In genomic region chr16:30922960-30923535, GRCh38 we compare ENCODE assay signal across 8 cellular contexts. TPM values are rescaled to one million over a fixed set of nuclear protein-coding genes. Genes with fewer than 3 reads are reported as not detected.
DNase-seq lines count a peak whose midpoint lies in the region; ATAC-seq and TF ChIP-seq lines count a peak whose summit lies in the region.

No MANE protein-coding gene starts in this region.

- peaks cover 35% of the 10 kb centered on the region for H3K4me1 Mint-ChIP-seq in activated naive CD4-positive, alpha-beta T cell treated with anti-CD3 and anti-CD28 coated beads, Interleukin-2, amount 10 ng/mL, durations not matched to agents 7 days and 5 days

- no peak overlapping the region for H2AFZ ChIP-seq in neuron (ENCODE audit: low read depth, low read length)

- peaks cover 0 to 22% of the 10 kb centered on the region in 2 donors for H3K36me3 ChIP-seq in gastroesophageal sphincter
- peaks cover 15% of the 10 kb centered on the region for H3K36me3 ChIP-seq in neuron (ENCODE audit: insufficient read depth, low read length)
- no peaks in the 10 kb centered on the region for H3K36me3 ChIP-seq in stomach smooth muscle (ENCODE audit: control insufficient read depth in 2 of 2, insufficient read depth in 2 of 2, low read length in 2 of 2)

- DNase-seq in GM04504 (ENCODE audit: low read depth) (peak; percentile 100), NCI-H1048 (lab: John Stamatoyannopoulos, UW) (peak; percentile 87), SK-N-DZ (ENCODE audit: low spot score) (peak; percentile 100)
- DNase-seq in activated naive CD4-positive, alpha-beta T cell treated with anti-CD3 and anti-CD28 coated beads, Interleukin-2, amount 10 ng/mL, durations not matched to agents 7 days and 5 days = peak; percentile 99

- WGBS in gastroesophageal sphincter (ENCODE audit: low coverage in 1 of 2), 2 donors = 0% methylated on average over 10 of the region's 33 CpGs; no CpG with 5 or more reads in 1 of the 2 donors

- H3K9me3 ChIP-seq in gastroesophageal sphincter (no peaks in the 10 kb centered on the region), neuron (ENCODE audit: low read length) (no peaks in the 10 kb centered on the region), stomach smooth muscle (ENCODE audit: control insufficient read depth in 2 of 2, low read length in 2 of 2) (no peaks in the 10 kb centered on the region)

- no peaks in the 10 kb centered on the region for H3K9me3 Mint-ChIP-seq in activated naive CD4-positive, alpha-beta T cell treated with anti-CD3 and anti-CD28 coated beads, Interleukin-2, amount 10 ng/mL, durations not matched to agents 7 days and 5 days

- no peak for TF ChIP-seq POLR2A in gastroesophageal sphincter (IDR thresholded peaks at IDR 0.05)

- H3K9ac ChIP-seq in stomach smooth muscle (ENCODE audit: low read length in 2 of 2) = peak overlapping the region; percentile 70 to 96

- CTCF ChIA-PET in activated naive CD4-positive, alpha-beta T cell treated with anti-CD3 and anti-CD28 coated beads, Interleukin-2, amount 10 ng/mL, durations not matched to agents 7 days and 5 days (lab: Charles Lee) = no interaction called here

- H3K27me3 Mint-ChIP-seq in activated naive CD4-positive, alpha-beta T cell treated with anti-CD3 and anti-CD28 coated beads, Interleukin-2, amount 10 ng/mL, durations not matched to agents 7 days and 5 days = peaks cover 6% of the 10 kb centered on the region

- H3K4me1 ChIP-seq in gastroesophageal sphincter (peaks cover 0 to 46% (median 12%) of the 10 kb centered on the region in 3 donors), neuron (ENCODE audit: insufficient read depth, low read length) (peaks cover 18% of the 10 kb centered on the region), stomach smooth muscle (ENCODE audit: control insufficient read depth, insufficient read depth, low read length) (peaks cover 22% of the 10 kb centered on the region)

- peaks cover 5% of the 10 kb centered on the region for H3K36me3 Mint-ChIP-seq in activated naive CD4-positive, alpha-beta T cell treated with anti-CD3 and anti-CD28 coated beads, Interleukin-2, amount 10 ng/mL, durations not matched to agents 7 days and 5 days

- ATAC-seq in HG02610 (IDR thresholded peaks at IDR 0.05; ENCODE audit: unreplicated experiment) (peak; percentile 68), gastroesophageal sphincter (peak; percentile 86)

- H3K27ac ChIP-seq in gastroesophageal sphincter = peak overlapping the region; percentile 75 to 99 (median 92)
- peak overlapping the region; percentile 97 for H3K27ac ChIP-seq in stomach smooth muscle (ENCODE audit: low read length)

- H3K4me3 ChIP-seq in gastroesophageal sphincter (peak overlapping the region; percentile 75 to 83), neuron (ENCODE audit: low read length) (peak overlapping the region; percentile 56), stomach smooth muscle (ENCODE audit: low read length in 2 of 2) (peak overlapping the region; percentile 81 to 95)

- peak overlapping the region; percentile 100 for H3K27ac Mint-ChIP-seq in activated naive CD4-positive, alpha-beta T cell treated with anti-CD3 and anti-CD28 coated beads, Interleukin-2, amount 10 ng/mL, durations not matched to agents 7 days and 5 days

- no peak for TF ChIP-seq CTCF in gastroesophageal sphincter (IDR thresholded peaks at IDR 0.05)

- H3K27me3 ChIP-seq in gastroesophageal sphincter (no peaks in the 10 kb centered on the region), neuron (ENCODE audit: insufficient read depth, low read length) (no peaks in the 10 kb centered on the region), stomach smooth muscle (ENCODE audit: control insufficient read depth in 1 of 2, insufficient read depth in 2 of 2, low read length in 2 of 2) (no peaks in the 10 kb centered on the region)

- H3K4me3 Mint-ChIP-seq in activated naive CD4-positive, alpha-beta T cell treated with anti-CD3 and anti-CD28 coated beads, Interleukin-2, amount 10 ng/mL, durations not matched to agents 7 days and 5 days = peak overlapping the region; percentile 100

- no peak for TF ChIP-seq EP300 in gastroesophageal sphincter (IDR thresholded peaks at IDR 0.05)

RNA-seq across cellular contexts. Expression of gene FBXL19, which starts 0.3 kb away (rescaled TPM):
- 29.6 and 48.9 TPM in 2 replicates for polyA plus RNA-seq in SK-N-DZ (2014; cell fraction: cytosol; rRNA removed)
- polyA plus RNA-seq in SK-N-DZ (2014; cell fraction: nucleus; rRNA removed) = 36.6 and 41.0 TPM in 2 replicates
- total RNA-seq in gastroesophageal sphincter = 10 to 100 TPM in 3 of 4 donors, 1 to 10 TPM in 1; 10.0 to 23.5 (median 11.9) TPM

RNA-seq across cellular contexts. Expression of gene ORAI3, which starts 25.8 kb away (rescaled TPM):
- 5.0 and 6.2 TPM in 2 replicates for polyA plus RNA-seq in SK-N-DZ (2014; cell fraction: cytosol; rRNA removed)
- polyA plus RNA-seq in SK-N-DZ (2014; cell fraction: nucleus; rRNA removed) = 1.1 and 7.3 TPM in 2 replicates
- total RNA-seq in gastroesophageal sphincter = 10 to 100 TPM; 23.7 to 51.5 (median 40.0) TPM

RNA-seq across cellular contexts. Expression of gene CTF1, which starts 26.6 kb away (rescaled TPM):
- polyA plus RNA-seq in SK-N-DZ (2014; cell fraction: cytosol; rRNA removed) = 0.10 and 0.60 TPM in 2 replicates
- 0.13 TPM in 1 of 2 replicates, not detected in the other for polyA plus RNA-seq in SK-N-DZ (2014; cell fraction: nucleus; rRNA removed)
- total RNA-seq in gastroesophageal sphincter = 10 to 100 TPM in 1 of 4 donors, 1 to 10 TPM in 3; 5.1 to 14.6 (median 6.2) TPM

RNA-seq across cellular contexts. Expression of gene BCL7C, which starts 29.2 kb away (rescaled TPM):
- polyA plus RNA-seq in SK-N-DZ (2014; cell fraction: cytosol; rRNA removed) = 21.8 and 27.0 TPM in 2 replicates
- polyA plus RNA-seq in SK-N-DZ (2014; cell fraction: nucleus; rRNA removed) = 14.7 and 24.2 TPM in 2 replicates
- total RNA-seq in gastroesophageal sphincter = 10 to 100 TPM; 39.2 to 48.7 (median 42.0) TPM

RNA-seq across cellular contexts. Expression of gene SETD1A, which starts 34.5 kb away (rescaled TPM):
- 4.9 and 5.6 TPM in 2 replicates for polyA plus RNA-seq in SK-N-DZ (2014; cell fraction: cytosol; rRNA removed)
- 6.9 and 10.6 TPM in 2 replicates for polyA plus RNA-seq in SK-N-DZ (2014; cell fraction: nucleus; rRNA removed)
- 10 to 100 TPM in 2 of 4 donors, 1 to 10 TPM in 2; 5.5 to 12.9 (median 10.1) TPM for total RNA-seq in gastroesophageal sphincter

Comparison
In these comparisons a context has a peak if more than half of its experiments do, and no peak if none do; other contexts are left out.
1. Peak in every context shown above with its lines: DNase-seq, ATAC-seq, H3K4me3 ChIP-seq and H3K27ac ChIP-seq.